Comparison of ENCODE assay signal across 9 cellular contexts in the genomic region with DNA sequence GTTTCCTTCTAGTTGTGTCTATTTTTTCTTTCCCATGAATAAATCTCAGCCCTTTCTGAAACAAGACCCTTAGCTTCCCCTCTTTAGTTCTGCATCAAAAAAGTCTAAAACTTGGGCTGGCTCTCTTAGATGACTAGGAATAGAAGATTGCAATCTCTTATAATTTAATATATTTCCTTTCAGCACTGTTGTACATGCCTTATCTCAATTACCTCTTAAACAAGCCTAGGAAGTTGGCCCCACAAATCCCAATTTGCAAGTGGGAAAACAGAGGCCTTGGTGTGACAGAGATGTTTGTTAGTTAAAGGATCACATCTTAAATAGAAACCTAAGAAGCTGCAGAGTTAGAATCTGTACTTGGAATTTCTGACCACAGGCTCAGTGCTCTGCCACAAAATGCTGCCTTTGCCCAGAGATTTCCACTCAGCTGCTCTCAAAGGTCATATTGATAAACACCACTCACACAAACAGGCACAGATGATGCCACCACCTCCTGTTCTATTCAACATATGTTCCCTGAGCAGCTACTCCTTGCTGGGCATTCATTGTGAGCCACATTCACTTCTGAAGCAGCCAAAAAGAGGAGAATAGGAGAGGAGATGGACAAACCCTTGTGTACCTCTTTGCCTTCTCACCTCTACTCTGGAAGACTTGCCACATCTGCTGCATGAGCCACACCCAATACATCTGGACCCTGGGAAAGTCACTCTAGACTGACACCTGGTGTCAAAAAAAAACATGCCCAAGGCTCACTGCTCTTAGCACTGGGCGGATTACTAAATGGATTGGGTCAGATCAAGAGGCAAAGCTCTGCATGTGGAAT. TPM values are rescaled to one million over a fixed set of nuclear protein-coding genes. Genes with fewer than 3 reads are reported as not detected.
DNase-seq lines count a peak whose midpoint lies in the region; ATAC-seq and FAIRE-seq lines count a peak whose summit lies in the region.
"Had no signal": no experiment of that assay in that cellular context is flagged by ENCODE, and none has a peak within 500 bp of the region (broad histone marks: within the 10 kb centered on the region; RNA-seq: fewer than 3 reads in every experiment).

No MANE protein-coding gene starts in this region.

- no peaks in the 10 kb centered on the region for H3K79me2 ChIP-seq in trophoblast cell (ENCODE audit: control insufficient read depth, insufficient read depth, low read length, poor library complexity)

- no peaks in the 10 kb centered on the region for H3K27me3 ChIP-seq in trophoblast cell (ENCODE audit: insufficient read depth, low read length)

- no peak overlapping the region for H2BK5ac ChIP-seq in trophoblast cell (ENCODE audit: low read depth, low read length, poor library complexity)

- H3K18ac ChIP-seq in trophoblast cell (ENCODE audit: low read length), result no peak overlapping the region

- no peak overlapping the region for H3K4me2 ChIP-seq in trophoblast cell (ENCODE audit: low read length)

- WGBS in trophoblast cell (ENCODE audit: extremely low coverage, insufficient coverage, insufficient read length), result no CpG with 5 or more reads among the region's 1 CpG

- H3K79me1 ChIP-seq in trophoblast cell (ENCODE audit: low read length), result no peaks in the 10 kb centered on the region

- H3K23ac ChIP-seq in trophoblast cell (ENCODE audit: low read length), result no peak overlapping the region

- no peak overlapping the region for H3K9ac ChIP-seq in trophoblast cell (ENCODE audit: low read length)

- H4K12ac ChIP-seq in trophoblast cell (ENCODE audit: low read depth, low read length), result no peak overlapping the region

- ATAC-seq in HG03520 (IDR thresholded peaks at IDR 0.05; ENCODE audit: unreplicated experiment) (no peak), GM19463 (IDR thresholded peaks at IDR 0.05; ENCODE audit: unreplicated experiment) (no peak), HG03139 (IDR thresholded peaks at IDR 0.05; ENCODE audit: unreplicated experiment) (no peak)

- H2BK12ac ChIP-seq in trophoblast cell (ENCODE audit: low read length), result peak overlapping the region; percentile 23

- H3K4ac ChIP-seq in trophoblast cell (ENCODE audit: low read depth, low read length), result no peak overlapping the region

- H3K9me3 ChIP-seq in trophoblast cell (ENCODE audit: insufficient read depth, low read depth, low read length), result no peaks in the 10 kb centered on the region

- DNase-seq in CD1c-positive myeloid dendritic cell (ENCODE audit: extremely low spot score) (peak; percentile 7), GM19239 (ENCODE audit: insufficient read length, low spot score) (peak; percentile 19), NCI-H345 treated with DMSO at 0.1 percent for 48 hours (lab: John Stamatoyannopoulos, UW; ENCODE audit: unreplicated experiment) (peak; percentile 5), cerebellar cortex (ENCODE audit: low spot score) (peak; percentile 46), trophoblast cell (peak; percentile 22 to 72)

- H3K4me3 ChIP-seq in trophoblast cell (ENCODE audit: low read depth, low read length), result no peak overlapping the region

- no peak overlapping the region for H2AFZ ChIP-seq in trophoblast cell (ENCODE audit: insufficient read depth, low read length, poor library complexity)

- peak; percentile 91 for FAIRE-seq in GM19239 (lab: Jason Lieb, UNC)
- FAIRE-seq: endometrium had no signal

- no peaks in the 10 kb centered on the region for H3K36me3 ChIP-seq in trophoblast cell (ENCODE audit: control insufficient read depth in 1 of 2, insufficient read depth in 2 of 2, low read length in 2 of 2)

- no peak overlapping the region for H3K14ac ChIP-seq in trophoblast cell (ENCODE audit: low read length)

- no peak overlapping the region for H4K8ac ChIP-seq in trophoblast cell (ENCODE audit: low read depth, low read length)

- H2AK5ac ChIP-seq in trophoblast cell (ENCODE audit: low read length), result no peak overlapping the region

- no peak overlapping the region for H2BK120ac ChIP-seq in trophoblast cell (ENCODE audit: insufficient read depth, low read length, poor library complexity)

- H4K91ac ChIP-seq in trophoblast cell (ENCODE audit: low read depth, low read length), result peak overlapping the region; percentile 26

- H3K4me1 ChIP-seq in trophoblast cell (ENCODE audit: control insufficient read depth in 1 of 2, insufficient read depth in 2 of 2, low read length in 2 of 2), result peaks cover 0 to 2% of the 10 kb centered on the region in 2 experiments

- H3K27ac ChIP-seq in trophoblast cell (ENCODE audit: low read depth, low read length), result no peak overlapping the region

RNA-seq across cellular contexts. Expression of a gene that starts 5.5 kb away (rescaled TPM):
- polyA plus RNA-seq in trophoblast cell (2013), result 0.05 TPM in 1 of 2 replicates, not detected in the other
